ENCODE assay signal across 29 cellular contexts in genomic region chr5:178854284-178854683, GRCh38.
"Had no signal": no experiment of that assay in that cellular context is flagged by ENCODE, and none has a peak within 500 bp of the region (broad histone marks: within the 10 kb centered on the region; RNA-seq: fewer than 3 reads in every experiment).

No MANE protein-coding gene starts in this region.

- H3K27me3 ChIP-seq: adrenal gland, body of pancreas, esophagus muscularis mucosa, foreskin keratinocyte, gastrocnemius medialis, heart left ventricle had no signal

- H3K4me1 ChIP-seq: adrenal gland, body of pancreas, foreskin keratinocyte, gastrocnemius medialis had no signal

- H3K36me3 ChIP-seq: adrenal gland, esophagus muscularis mucosa, gastrocnemius medialis, heart left ventricle had no signal

- H3K9me3 ChIP-seq: adrenal gland, body of pancreas, esophagus muscularis mucosa, gastrocnemius medialis, heart left ventricle had no signal

- ATAC-seq: activated CD8-positive, alpha-beta T cell treated with anti-CD3 and anti-CD28 coated beads for 36 hours; activated naive CD8-positive, alpha-beta T cell treated with anti-CD3 and anti-CD28 coated beads, Interleukin-2, amount 50 U/mL, for 24 hours; activated T-cell treated with anti-CD3 and anti-CD28 coated beads, Interleukin-2, amount 50 U/mL, for 4 hours; activated T-helper 17 cell treated with anti-CD3 and anti-CD28 coated beads, Interleukin-2, amount 50 U/mL, for 72 hours; body of pancreas; effector memory CD8-positive, alpha-beta T cell; foreskin keratinocyte; gastrocnemius medialis; heart left ventricle; T-helper 17 cell had no signal

- H3K4me3 ChIP-seq: adrenal gland, body of pancreas, esophagus muscularis mucosa, gastrocnemius medialis, heart left ventricle had no signal

- H3K27ac ChIP-seq: adrenal gland, body of pancreas, esophagus muscularis mucosa, foreskin keratinocyte, gastrocnemius medialis, heart left ventricle had no signal

- DNase-seq: activated CD4-positive, alpha-beta T cell treated with anti-CD3 and anti-CD28 coated beads for 48 hours; activated CD4-positive, alpha-beta T cell treated with anti-CD3 and anti-CD28 coated beads, Interleukin-2, amount 50 U/mL, for 1 hour; activated CD4-positive, alpha-beta T cell treated with anti-CD3 and anti-CD28 coated beads, Interleukin-2, amount 50 U/mL, for 48 hours; activated CD8-positive, alpha-beta memory T cell treated with anti-CD3 and anti-CD28 coated beads for 24 hours; activated CD8-positive, alpha-beta T cell treated with anti-CD3 and anti-CD28 coated beads for 36 hours; activated effector memory CD4-positive, alpha-beta T cell treated with Interleukin-2 at 50 U/mL for 16 hours; activated naive CD4-positive, alpha-beta T cell treated with anti-CD3 and anti-CD28 coated beads for 36 hours; activated naive CD8-positive, alpha-beta T cell treated with anti-CD3 and anti-CD28 coated beads for 36 hours; activated naive CD8-positive, alpha-beta T cell treated with anti-CD3 and anti-CD28 coated beads, Interleukin-2, amount 50 U/mL, for 24 hours; activated T-cell treated with anti-CD3 and anti-CD28 coated beads, Interleukin-2, amount 50 U/mL, for 4 hours; adrenal gland; amygdala; aorta; body of pancreas; caudate nucleus; cortex of kidney; dermis blood vessel endothelial cell; effector CD4-positive, alpha-beta T cell; effector memory CD8-positive, alpha-beta T cell; erythroblast; foreskin keratinocyte; gastrocnemius medialis; glutamatergic neuron; heart left ventricle; T-helper 17 cell; T1000 had no signal

- FAIRE-seq: colon had no signal
